In the genomic region with DNA sequence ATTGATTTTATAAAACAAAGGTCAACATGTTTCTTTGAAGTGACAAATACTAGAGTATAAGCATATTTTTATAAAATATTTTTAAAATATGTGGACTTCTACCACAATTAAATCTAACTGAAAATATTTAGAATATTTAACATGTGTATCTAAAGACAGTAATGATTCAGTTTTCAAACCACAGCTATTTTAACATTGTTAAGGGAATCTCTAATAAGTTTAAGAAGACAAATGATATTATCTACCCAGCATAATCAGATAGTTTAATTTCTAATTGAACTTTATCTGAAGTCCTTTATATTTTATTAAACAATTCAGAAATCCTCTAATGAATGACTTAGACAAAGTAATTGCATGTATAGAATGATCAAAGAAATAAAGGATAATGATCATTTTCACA, we compare ENCODE assay signal across 26 cellular contexts.
"Had no signal": no experiment of that assay in that cellular context is flagged by ENCODE, and none has a peak within 500 bp of the region (broad histone marks: within the 10 kb centered on the region; RNA-seq: fewer than 3 reads in every experiment).

No MANE protein-coding gene starts in this region.

- H3K27ac Mint-ChIP-seq: naive thymus-derived CD8-positive, alpha-beta T cell; nephron; progenitor cell of endocrine pancreas; stimulated activated naive CD8-positive, alpha-beta T cell treated with anti-CD3 and anti-CD28 coated beads, Interleukin-15, Interleukin-2, amounts not matched to agents 100 ng/mL and 50 ng/mL, for 24 hours had no signal

- H2AFZ ChIP-seq: parathyroid adenoma had no signal

- H3K4me1 ChIP-seq: left lung, lower lobe of right lung, parathyroid adenoma, right atrium auricular region, right lobe of liver, suprapubic skin, upper lobe of right lung had no signal

- H3K27me3 ChIP-seq: left lung, right atrium auricular region, right lobe of liver, suprapubic skin, tibial artery, upper lobe of right lung had no signal

- H3K9me3 ChIP-seq: left lung, lower lobe of right lung, right atrium auricular region, right lobe of liver, suprapubic skin, thoracic aorta, tibial artery, upper lobe of right lung had no signal

- ATAC-seq: left colon; left lung; lower lobe of right lung; naive thymus-derived CD8-positive, alpha-beta T cell; right lobe of liver; upper lobe of right lung had no signal

- H3K27me3 Mint-ChIP-seq: progenitor cell of endocrine pancreas had no signal

- H3K4me1 Mint-ChIP-seq: naive thymus-derived CD8-positive, alpha-beta T cell; nephron; neural crest cell had no signal

- H3K4me3 Mint-ChIP-seq: naive thymus-derived CD8-positive, alpha-beta T cell; nephron; neural crest cell; stimulated activated naive CD8-positive, alpha-beta T cell treated with anti-CD3 and anti-CD28 coated beads, Interleukin-15, Interleukin-2, amounts not matched to agents 100 ng/mL and 50 ng/mL, for 24 hours had no signal

- H3K79me2 ChIP-seq: parathyroid adenoma had no signal

- FAIRE-seq: keratinocyte, urothelium cell line had no signal

- H3K4me3 ChIP-seq: left lung, lower lobe of right lung, right atrium auricular region, right lobe of liver, suprapubic skin, thoracic aorta, tibial artery, upper lobe of right lung had no signal

- H3K9me3 Mint-ChIP-seq: nephron; stimulated activated naive CD8-positive, alpha-beta T cell treated with anti-CD3 and anti-CD28 coated beads, Interleukin-15, Interleukin-2, amounts not matched to agents 100 ng/mL and 50 ng/mL, for 24 hours had no signal

- H3K36me3 ChIP-seq: left lung, lower lobe of right lung, right atrium auricular region, right lobe of liver, suprapubic skin, thoracic aorta, tibial artery, upper lobe of right lung had no signal

- H3K36me3 Mint-ChIP-seq: naive thymus-derived CD8-positive, alpha-beta T cell had no signal

- H3K27ac ChIP-seq: left lung, lower lobe of right lung, parathyroid adenoma, right atrium auricular region, right lobe of liver, suprapubic skin, thoracic aorta, tibial artery, upper lobe of right lung had no signal

- DNase-seq: hippocampal formation; left colon; left lung; lower lobe of right lung; mammary epithelial cell; mesenchymal stem cell; naive thymus-derived CD8-positive, alpha-beta T cell; nucleus accumbens; right lobe of liver; stimulated activated CD4-positive, alpha-beta T cell treated with anti-CD3 and anti-CD28 coated beads, Interleukin-12 subunit alpha, Interleukin-12 subunit beta, amount 100 ng/mL, for 4 hours; stimulated activated CD4-positive, alpha-beta T cell treated with anti-CD3 and anti-CD28 coated beads, Interleukin-15, amount 100 ng/mL, for 24 hours; stimulated activated CD4-positive, alpha-beta T cell treated with anti-CD3 and anti-CD28 coated beads, Interleukin-2, amount 100 ng/mL, for 24 hours; stimulated activated CD4-positive, alpha-beta T cell treated with anti-CD3 and anti-CD28 coated beads, Interleukin-4, amount 100 ng/mL, for 1 hour; stimulated activated naive CD4-positive, alpha-beta T cell; tibial artery; upper lobe of right lung had no signal
